13 cellular contexts compared by ENCODE assay signal in the genomic region with DNA sequence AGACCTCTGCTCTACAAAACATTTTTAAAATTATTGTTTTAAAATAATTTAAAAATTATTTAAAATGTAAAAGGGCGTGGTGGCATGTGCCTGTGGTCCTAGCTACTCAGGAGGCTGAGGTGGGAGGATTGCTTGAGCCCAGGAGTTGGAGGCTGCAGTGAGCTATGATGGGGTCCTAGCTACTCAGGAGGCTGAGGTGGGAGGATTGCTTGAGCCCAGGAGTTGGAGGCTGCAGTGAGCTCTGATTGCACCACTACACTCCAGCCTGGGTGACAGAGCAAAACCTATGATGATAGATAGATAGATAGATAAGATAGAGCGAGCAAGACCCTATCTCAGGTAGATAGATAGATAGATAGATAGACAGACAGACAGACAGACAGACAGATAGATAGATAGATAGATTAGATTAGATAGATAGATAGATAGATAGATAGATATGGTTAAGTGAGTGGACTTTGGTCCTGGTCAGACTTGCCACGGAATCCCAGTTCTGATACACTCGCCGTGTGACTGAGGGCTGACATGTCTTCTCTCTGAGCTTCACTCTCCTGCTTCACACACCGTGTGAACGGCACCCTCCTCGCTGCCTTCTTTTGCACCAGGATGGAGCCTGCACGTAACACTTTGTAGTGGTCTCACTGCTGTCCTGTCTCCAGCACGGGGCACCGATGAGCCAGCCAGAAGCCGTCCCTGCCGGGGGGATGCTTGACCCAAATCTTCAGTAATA. TPM values are rescaled to one million over a fixed set of nuclear protein-coding genes. Genes with fewer than 3 reads are reported as not detected.
DNase-seq lines count a peak whose midpoint lies in the region; ATAC-seq, FAIRE-seq and TF ChIP-seq lines count a peak whose summit lies in the region.
"Not testable (repeated sequence)": the region's sequence is repeated elsewhere in the genome, so short reads cannot be mapped to it uniquely, and the experiment has no call there.
"Had no signal": no experiment of that assay in that cellular context is flagged by ENCODE, and none has a peak within 500 bp of the region (broad histone marks: within the 10 kb centered on the region; RNA-seq: fewer than 3 reads in every experiment).

No MANE protein-coding gene starts in this region.

- peaks cover 46% of the 10 kb centered on the region for H3K4me1 Mint-ChIP-seq in nephron
- H3K4me1 Mint-ChIP-seq in type B pancreatic cell (ENCODE audit: unreplicated experiment): peaks cover 47% of the 10 kb centered on the region

- BruUV-seq in endothelial cell of umbilical vein (replicated peaks; lab: Mats Ljungman, UMichigan): not testable (repeated sequence)

- peak overlapping the region; percentile 87 to 91 (median 88) for H3K27ac Mint-ChIP-seq in nephron
- peak overlapping the region; percentile 78 for H3K27ac Mint-ChIP-seq in type B pancreatic cell

- TF ChIP-seq POLR2A in body of pancreas (IDR thresholded peaks at IDR 0.05); endothelial cell of umbilical vein (IDR thresholded peaks at IDR 0.05; ENCODE audit: low read depth, low read length): not testable (repeated sequence)

- TF ChIP-seq CTCF in body of pancreas (IDR thresholded peaks at IDR 0.05); endothelial cell of umbilical vein (IDR thresholded peaks at IDR 0.05; ENCODE audit: extremely low read depth in 1 of 2, insufficient read depth in 1 of 2, low read depth in 1 of 2, low read length in 2 of 2); nephron (IDR thresholded peaks at IDR 0.05; ENCODE audit: unreplicated experiment in 3 of 3); type B pancreatic cell (conservative IDR thresholded peaks at IDR 0.05): not testable (repeated sequence)

- CTCF ChIA-PET in endothelial cell of umbilical vein (lab: Charles Lee): interaction anchor here (0.8 to 3.9 kb wide), 7 partner anchors 12 to 184 kb away, joined by 3 to 16 read pairs (median 6); partner anchors contain the start of gene PAK4

- peaks cover 3 to 12% (median 7%) of the 10 kb centered on the region in 11 experiments; a peak in 21 of 22 replicates for H3K36me3 ChIP-seq in BLaER1 treated with 17β-estradiol and CSF1 and Interleukin-3, amounts not matched to agents 10 nM and 100 nM
- not testable (repeated sequence) for H3K36me3 ChIP-seq in NT2/D1 (ENCODE audit: insufficient read depth, insufficient read length, low read length); body of pancreas (replicated peaks in 1 of 2; ENCODE audit: insufficient read depth in 1 of 2, low read depth in 2 of 2); endothelial cell of umbilical vein (ENCODE audit: control insufficient read depth in 2 of 2, extremely low read depth in 1 of 2, insufficient read depth in 2 of 2, low read length in 2 of 2)

- intact Hi-C loops in body of pancreas (cut with DNase I); sciatic nerve (cut with DNase I): not testable (repeated sequence)
- intact Hi-C loops in endothelial cell of umbilical vein (cut with micrococcal nuclease): loop anchor here (1.0 to 2.0 kb wide), 3 partner anchors 13 to 43 kb away; partner anchors contain the start of gene PAK4

- peaks cover 36 to 78% (median 67%) of the 10 kb centered on the region in 10 experiments for H3K4me1 ChIP-seq in BLaER1 treated with 17β-estradiol and CSF1 and Interleukin-3, amounts not matched to agents 10 nM and 100 nM
- H3K4me1 ChIP-seq in NT2/D1 (ENCODE audit: insufficient read depth, insufficient read length) (peaks cover 25% of the 10 kb centered on the region), body of pancreas (peaks cover 65% of the 10 kb centered on the region), endothelial cell of umbilical vein (ENCODE audit: control insufficient read depth, extremely low read depth, insufficient read depth, low read length) (peaks cover 19% of the 10 kb centered on the region)

- not testable (repeated sequence) for H3K27me3 Mint-ChIP-seq in nephron (ENCODE audit: low read depth); type B pancreatic cell

- not testable (repeated sequence) for H2AFZ ChIP-seq in endothelial cell of umbilical vein (ENCODE audit: low read depth, low read length)

- dilution Hi-C loops in endothelial cell of umbilical vein (cut with MboI; ENCODE audit: extremely low pct_ligation_motif_present, low sequenced_read_pairs): not testable (repeated sequence)

- peak overlapping the region in 8 of 11 experiments; percentile 0 to 41 (median 19); a peak in 8 of 22 replicates for H3K9ac ChIP-seq in BLaER1 treated with 17β-estradiol and CSF1 and Interleukin-3, amounts not matched to agents 10 nM and 100 nM
- H3K9ac ChIP-seq in NT2/D1 (ENCODE audit: insufficient read length, low read depth): peak overlapping the region; percentile 21
- H3K9ac ChIP-seq in endothelial cell of umbilical vein (replicated peaks; ENCODE audit: extremely low read depth, insufficient read depth, low read length): peak overlapping the region; percentile 28

- not testable (repeated sequence) for H3K9me3 ChIP-seq in BLaER1 treated with 17β-estradiol and CSF1 and Interleukin-3, amounts not matched to agents 10 nM and 100 nM (replicated peaks in 1 of 11); NT2/D1 (ENCODE audit: insufficient read depth, low read length); body of pancreas; endothelial cell of umbilical vein (replicated peaks; ENCODE audit: control insufficient read depth, insufficient read depth, low read length)

- peak overlapping the region in 1 of 11 experiments; percentile 3; a peak in 1 of 22 replicates for H3K27ac ChIP-seq in BLaER1 treated with 17β-estradiol and CSF1 and Interleukin-3, amounts not matched to agents 10 nM and 100 nM
- H3K27ac ChIP-seq in body of pancreas (peak overlapping the region; percentile 71 to 84 (median 76)), endothelial cell of umbilical vein (ENCODE audit: insufficient read depth, low read depth, low read length) (peak overlapping the region; percentile 21)

- not testable (repeated sequence) for H3K27me3 ChIP-seq in BLaER1 treated with 17β-estradiol and CSF1 and Interleukin-3, amounts not matched to agents 10 nM and 100 nM; NT2/D1 (ENCODE audit: insufficient read depth, insufficient read length); body of pancreas; endothelial cell of umbilical vein (ENCODE audit: control insufficient read depth in 2 of 2, insufficient read depth in 2 of 2, low read length in 2 of 2)

- peaks cover 14% of the 10 kb centered on the region for H3K36me3 Mint-ChIP-seq in nephron (ENCODE audit: low read depth)
- not testable (repeated sequence) for H3K36me3 Mint-ChIP-seq in type B pancreatic cell

- not testable (repeated sequence) for H3K9me3 Mint-ChIP-seq in nephron, type B pancreatic cell

- peak overlapping the region in 1 of 3 experiments; percentile 0 for H3K4me3 Mint-ChIP-seq in nephron
- H3K4me3 Mint-ChIP-seq in type B pancreatic cell: peak overlapping the region; percentile 35

- not testable (repeated sequence) for H3K4me3 ChIP-seq in BLaER1 treated with 17β-estradiol and CSF1 and Interleukin-3, amounts not matched to agents 10 nM and 100 nM; NT2/D1 (ENCODE audit: insufficient read length, low read depth); body of pancreas; endothelial cell of umbilical vein (replicated peaks in 1 of 3; ENCODE audit: insufficient read depth in 1 of 3, low read depth in 1 of 3, low read length in 3 of 3)

- not testable (repeated sequence) for H3K9me1 ChIP-seq in endothelial cell of umbilical vein (replicated peaks; ENCODE audit: control insufficient read depth, extremely low read depth, insufficient read depth, low read length)

- POLR2A ChIA-PET in endothelial cell of umbilical vein (lab: Charles Lee): not testable (repeated sequence)

- not testable (repeated sequence) for DNase-seq in NT2/D1 (ENCODE audit: low read depth, low spot score); body of pancreas; endothelial cell of umbilical vein (ENCODE audit: low read depth, low spot score); left lobe of liver (ENCODE audit: low spot score); sciatic nerve (ENCODE audit: low spot score); type B pancreatic cell (ENCODE audit: extremely low spot score, unreplicated experiment)

- peak; percentile 7 for ATAC-seq in body of pancreas
- peak; percentile 23 for ATAC-seq in left lobe of liver
- peak; percentile 3 for ATAC-seq in sciatic nerve

- peaks cover 12 to 98% (median 85%) of the 10 kb centered on the region in 11 experiments; a peak in 21 of 22 replicates for H4K20me1 ChIP-seq in BLaER1 treated with 17β-estradiol and CSF1 and Interleukin-3, amounts not matched to agents 10 nM and 100 nM
- H4K20me1 ChIP-seq in endothelial cell of umbilical vein (replicated peaks; ENCODE audit: control insufficient read depth, extremely low read depth, insufficient read depth, low read length): not testable (repeated sequence)

- FAIRE-seq in endothelial cell of umbilical vein (lab: Jason Lieb, UNC): not testable (repeated sequence)

- 41 to 54% methylated on average over 12 to 13 of the region's 13 CpGs for WGBS in body of pancreas, 2 donors

- H3K79me2 ChIP-seq in endothelial cell of umbilical vein (ENCODE audit: control insufficient read depth, insufficient read depth, low read length): peaks cover 65% of the 10 kb centered on the region

- peak overlapping the region; percentile 45 to 86 (median 72) for H3K4me2 ChIP-seq in BLaER1 treated with 17β-estradiol and CSF1 and Interleukin-3, amounts not matched to agents 10 nM and 100 nM
- H3K4me2 ChIP-seq in endothelial cell of umbilical vein (ENCODE audit: insufficient read depth, low read length): peak overlapping the region; percentile 7

RNA-seq across cellular contexts. Expression of gene PAK4, which starts 18.3 kb away (rescaled TPM):
- total RNA-seq in body of pancreas (10 to 100 TPM; 18.9 to 40.2 TPM), endothelial cell of umbilical vein (49.6 and 55.4 TPM in 2 replicates), left lobe of liver (19.4 TPM), sciatic nerve (43.5 TPM), type B pancreatic cell (ENCODE audit: low replicate concordance) (52.1 and 64.3 TPM in 2 replicates)
- 39.8 and 48.4 TPM in 2 replicates for polyA plus RNA-seq in endothelial cell of umbilical vein
- 24.3 and 32.3 TPM in 2 replicates for polyA plus RNA-seq in endothelial cell of umbilical vein (2011; cell fraction: cytosol; rRNA removed)
- polyA plus RNA-seq in endothelial cell of umbilical vein (2011; cell fraction: nucleus; rRNA removed): 24.1 and 24.3 TPM in 2 replicates
- polyA plus RNA-seq in endothelial cell of umbilical vein (2012): 26.5 and 39.9 TPM in 2 replicates
- polyA minus RNA-seq in endothelial cell of umbilical vein: 21.3 and 22.5 TPM in 2 replicates
- 28.0 TPM for polyA minus RNA-seq in endothelial cell of umbilical vein (2011; cell fraction: cytosol; rRNA and poly(A)+ RNA removed)
- polyA minus RNA-seq in endothelial cell of umbilical vein (2011; cell fraction: nucleus; rRNA and poly(A)+ RNA removed): 14.5 and 29.1 TPM in 2 replicates

RNA-seq across cellular contexts. Expression of gene NCCRP1, which starts 52.8 kb away (rescaled TPM):
- 1 to 10 TPM in 1 of 2 donors, under 1 TPM in 1; 0.66 to 7.8 TPM for total RNA-seq in body of pancreas
- not detected in 2 replicates for total RNA-seq in endothelial cell of umbilical vein
- 0.06 TPM in 1 of 2 replicates, not detected in the other for polyA plus RNA-seq in endothelial cell of umbilical vein
- not detected in 2 replicates for polyA plus RNA-seq in endothelial cell of umbilical vein (2011; cell fraction: cytosol; rRNA removed)
- not detected in 2 replicates for polyA plus RNA-seq in endothelial cell of umbilical vein (2011; cell fraction: nucleus; rRNA removed)
- polyA plus RNA-seq in endothelial cell of umbilical vein (2012): not detected in 2 replicates
- polyA minus RNA-seq in endothelial cell of umbilical vein: 0.13 TPM in 1 of 2 replicates, not detected in the other
- not detected for polyA minus RNA-seq in endothelial cell of umbilical vein (2011; cell fraction: cytosol; rRNA and poly(A)+ RNA removed)
- not detected in 2 replicates for polyA minus RNA-seq in endothelial cell of umbilical vein (2011; cell fraction: nucleus; rRNA and poly(A)+ RNA removed)
- 0.08 TPM for total RNA-seq in left lobe of liver
- total RNA-seq in sciatic nerve: not detected
- 19.0 and 22.6 TPM in 2 replicates for total RNA-seq in type B pancreatic cell (ENCODE audit: low replicate concordance)
- total RNA-seq: A673; activated CD8-positive, alpha-beta T cell treated with anti-CD3 and anti-CD28 coated beads for 36 hours; dermis microvascular lymphatic vessel endothelial cell had no signal
- polyA plus RNA-seq: IgD-negative memory B cell had no signal

RNA-seq across cellular contexts. Expression of gene ACP7, which starts 59.8 kb away (rescaled TPM):
- total RNA-seq in body of pancreas: not detected
- total RNA-seq in endothelial cell of umbilical vein: 0.18 and 0.49 TPM in 2 replicates
- 0.03 and 0.04 TPM in 2 replicates for polyA plus RNA-seq in endothelial cell of umbilical vein
- polyA plus RNA-seq in endothelial cell of umbilical vein (2011; cell fraction: cytosol; rRNA removed): 0.04 and 0.08 TPM in 2 replicates
- 0.04 and 0.05 TPM in 2 replicates for polyA plus RNA-seq in endothelial cell of umbilical vein (2011; cell fraction: nucleus; rRNA removed)
- polyA plus RNA-seq in endothelial cell of umbilical vein (2012): 0.25 TPM in 1 of 2 replicates, not detected in the other
- not detected in 2 replicates for polyA minus RNA-seq in endothelial cell of umbilical vein
- polyA minus RNA-seq in endothelial cell of umbilical vein (2011; cell fraction: cytosol; rRNA and poly(A)+ RNA removed): not detected
- not detected in 2 replicates for polyA minus RNA-seq in endothelial cell of umbilical vein (2011; cell fraction: nucleus; rRNA and poly(A)+ RNA removed)
- not detected for total RNA-seq in left lobe of liver
- total RNA-seq in sciatic nerve: 1.6 TPM
- total RNA-seq in type B pancreatic cell (ENCODE audit: low replicate concordance): 0.29 and 0.31 TPM in 2 replicates
- total RNA-seq: A673; activated CD8-positive, alpha-beta T cell treated with anti-CD3 and anti-CD28 coated beads for 36 hours; dermis microvascular lymphatic vessel endothelial cell; renal cortical epithelial cell had no signal
- polyA plus RNA-seq: IgD-negative memory B cell had no signal
